Comparison of ENCODE assay signal across 8 cellular contexts in genomic region chr7:74393722-74394121, GRCh38. TPM values are rescaled to one million over a fixed set of nuclear protein-coding genes. Genes with fewer than 3 reads are reported as not detected.
DNase-seq lines count a peak whose midpoint lies in the region; ATAC-seq, FAIRE-seq and TF ChIP-seq lines count a peak whose summit lies in the region.
"Not testable (repeated sequence)": the region's sequence is repeated elsewhere in the genome, so short reads cannot be mapped to it uniquely, and the experiment has no call there.

No MANE protein-coding gene starts in this region.

- DNase-seq in BJ (ENCODE audit: low read depth); GM12891 (ENCODE audit: insufficient read length, low spot score): not testable (repeated sequence)
- DNase-seq in NCI-H2171 treated with DMSO at 0.1 percent for 48 hours (lab: John Stamatoyannopoulos, UW) (peak; percentile 8), dermis blood vessel endothelial cell (peak; percentile 75), left cardiac atrium (peak; percentile 62), midbrain (lab: John Stamatoyannopoulos, UW) (peak; percentile 71), substantia nigra (lab: John Stamatoyannopoulos, UW) (peak in 29 of 49 donors; percentile 4 to 70 (median 27))

- intact Hi-C loops in left cardiac atrium (cut with DNase I) = loop anchor here in 1 of 2 donors (10.0 kb wide), 1 partner anchor 529 kb away; the partner anchor contains the start of gene TMEM270

- TF ChIP-seq CTCF in BJ (IDR thresholded peaks at IDR 0.05; ENCODE audit: insufficient read depth, low read depth, low read length) (peak; percentile 56), WI38 (IDR thresholded peaks at IDR 0.05; ENCODE audit: low read depth, low read length) (0 out of 2 replicates have a peak, but pooled peaks have one; percentile 5)

- not testable (repeated sequence) for TF ChIP-seq POLR2A in GM12891 (IDR thresholded peaks at IDR 0.05; ENCODE audit: low read depth, low read length)

- peak overlapping the region; percentile 61 for H3K27ac ChIP-seq in substantia nigra (ENCODE audit: low read depth, low read length, poor library complexity, severe bottlenecking)

- CTCF ChIA-PET in BJ (lab: Yijun Ruan, JAX) = interaction anchor here (0.7 to 22.8 kb wide), 11 partner anchors 12 to 582 kb away, joined by 3 to 416 read pairs (median 3); partner anchors contain the start of genes CLIP2 and LAT2

- not testable (repeated sequence) for H3K27me3 ChIP-seq in BJ (ENCODE audit: control insufficient read depth, insufficient read depth, low read length)

- POLR2A ChIA-PET in BJ (lab: Charles Lee) = not testable (repeated sequence)

- FAIRE-seq in GM12891 (lab: Jason Lieb, UNC) = peak; percentile 45

- H3K36me3 ChIP-seq in BJ (ENCODE audit: control insufficient read depth, insufficient read depth, low read length) = peaks cover 18% of the 10 kb centered on the region

- ATAC-seq in left cardiac atrium = peak; percentile 88 to 90

- H3K4me3 ChIP-seq in BJ (ENCODE audit: low read depth, low read length); WI38 (ENCODE audit: low read depth, low read length): not testable (repeated sequence)

RNA-seq across cellular contexts. Expression of gene GTF2IRD1, which starts 60.0 kb away (rescaled TPM):
- 23.8 and 29.0 TPM in 2 replicates for polyA plus RNA-seq in BJ (2011; rRNA removed)
- polyA minus RNA-seq in BJ (2011; rRNA and poly(A)+ RNA removed) = 19.3 and 24.8 TPM in 2 replicates
- 4.8 TPM for polyA plus RNA-seq in GM12891 (2012; ENCODE audit: low read depth, missing spikeins)
- 6.1 and 7.4 TPM in 2 replicates for total RNA-seq in dermis blood vessel endothelial cell
- total RNA-seq in left cardiac atrium = 10 to 100 TPM; 19.3 to 50.0 TPM
